2 cellular contexts compared by ENCODE assay signal in the genomic region with DNA sequence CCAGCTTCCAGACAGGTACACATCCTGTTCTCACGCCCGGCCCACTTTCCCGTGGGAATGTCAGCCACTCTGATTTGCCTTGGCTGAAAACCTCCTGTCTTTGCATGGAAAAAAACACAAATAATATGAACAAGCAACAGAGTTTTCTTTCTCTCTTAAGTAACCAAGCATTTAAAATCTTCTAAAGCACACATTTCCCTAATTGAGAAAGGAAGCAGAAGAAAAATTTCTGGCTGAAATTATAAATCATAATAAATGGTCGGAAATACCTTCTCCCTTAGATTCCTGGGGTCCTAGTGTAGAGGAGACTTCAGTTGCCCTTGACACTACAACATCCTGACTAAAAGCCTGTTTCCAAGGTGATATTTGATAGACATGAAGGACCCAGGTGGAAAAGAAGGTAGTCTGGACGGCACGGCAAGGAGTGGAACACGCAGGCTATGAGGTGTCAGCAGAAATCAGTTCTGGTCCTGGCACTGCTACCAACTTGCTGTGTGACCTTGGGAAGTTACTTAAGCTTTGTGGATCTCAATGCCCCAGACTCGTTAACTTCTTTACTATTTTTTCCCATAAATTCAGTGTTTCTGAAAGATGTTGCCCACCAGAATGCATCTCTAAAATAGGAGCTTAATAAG.
TF ChIP-seq lines count a peak whose summit lies in the region.

No MANE protein-coding gene starts in this region.

TF ChIP-seq in SK-N-SH, 30 proteins besides CTCF, POLR2A, EP300 and RAD21 (continued from another document):
- TF ChIP-seq, protein P1, sequence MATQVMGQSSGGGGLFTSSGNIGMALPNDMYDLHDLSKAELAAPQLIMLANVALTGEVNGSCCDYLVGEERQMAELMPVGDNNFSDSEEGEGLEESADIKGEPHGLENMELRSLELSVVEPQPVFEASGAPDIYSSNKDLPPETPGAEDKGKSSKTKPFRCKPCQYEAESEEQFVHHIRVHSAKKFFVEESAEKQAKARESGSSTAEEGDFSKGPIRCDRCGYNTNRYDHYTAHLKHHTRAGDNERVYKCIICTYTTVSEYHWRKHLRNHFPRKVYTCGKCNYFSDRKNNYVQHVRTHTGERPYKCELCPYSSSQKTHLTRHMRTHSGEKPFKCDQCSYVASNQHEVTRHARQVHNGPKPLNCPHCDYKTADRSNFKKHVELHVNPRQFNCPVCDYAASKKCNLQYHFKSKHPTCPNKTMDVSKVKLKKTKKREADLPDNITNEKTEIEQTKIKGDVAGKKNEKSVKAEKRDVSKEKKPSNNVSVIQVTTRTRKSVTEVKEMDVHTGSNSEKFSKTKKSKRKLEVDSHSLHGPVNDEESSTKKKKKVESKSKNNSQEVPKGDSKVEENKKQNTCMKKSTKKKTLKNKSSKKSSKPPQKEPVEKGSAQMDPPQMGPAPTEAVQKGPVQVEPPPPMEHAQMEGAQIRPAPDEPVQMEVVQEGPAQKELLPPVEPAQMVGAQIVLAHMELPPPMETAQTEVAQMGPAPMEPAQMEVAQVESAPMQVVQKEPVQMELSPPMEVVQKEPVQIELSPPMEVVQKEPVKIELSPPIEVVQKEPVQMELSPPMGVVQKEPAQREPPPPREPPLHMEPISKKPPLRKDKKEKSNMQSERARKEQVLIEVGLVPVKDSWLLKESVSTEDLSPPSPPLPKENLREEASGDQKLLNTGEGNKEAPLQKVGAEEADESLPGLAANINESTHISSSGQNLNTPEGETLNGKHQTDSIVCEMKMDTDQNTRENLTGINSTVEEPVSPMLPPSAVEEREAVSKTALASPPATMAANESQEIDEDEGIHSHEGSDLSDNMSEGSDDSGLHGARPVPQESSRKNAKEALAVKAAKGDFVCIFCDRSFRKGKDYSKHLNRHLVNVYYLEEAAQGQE (IDR thresholded peaks at IDR 0.05; ENCODE audit: low read depth, low read length): no peak
- TF ChIP-seq FOSL2 (IDR thresholded peaks at IDR 0.05; ENCODE audit: borderline replicate concordance, low read depth): no peak
- TF ChIP-seq TAF1 (IDR thresholded peaks at IDR 0.05; ENCODE audit: borderline replicate concordance, low read depth, low read length): no peak

TF ChIP-seq in SK-N-SH treated with all-trans-retinoic acid at 6 μM for 48 hours, 23 proteins besides CTCF, POLR2A, EP300 and RAD21 (continued from another document):
- TF ChIP-seq, protein P2, sequence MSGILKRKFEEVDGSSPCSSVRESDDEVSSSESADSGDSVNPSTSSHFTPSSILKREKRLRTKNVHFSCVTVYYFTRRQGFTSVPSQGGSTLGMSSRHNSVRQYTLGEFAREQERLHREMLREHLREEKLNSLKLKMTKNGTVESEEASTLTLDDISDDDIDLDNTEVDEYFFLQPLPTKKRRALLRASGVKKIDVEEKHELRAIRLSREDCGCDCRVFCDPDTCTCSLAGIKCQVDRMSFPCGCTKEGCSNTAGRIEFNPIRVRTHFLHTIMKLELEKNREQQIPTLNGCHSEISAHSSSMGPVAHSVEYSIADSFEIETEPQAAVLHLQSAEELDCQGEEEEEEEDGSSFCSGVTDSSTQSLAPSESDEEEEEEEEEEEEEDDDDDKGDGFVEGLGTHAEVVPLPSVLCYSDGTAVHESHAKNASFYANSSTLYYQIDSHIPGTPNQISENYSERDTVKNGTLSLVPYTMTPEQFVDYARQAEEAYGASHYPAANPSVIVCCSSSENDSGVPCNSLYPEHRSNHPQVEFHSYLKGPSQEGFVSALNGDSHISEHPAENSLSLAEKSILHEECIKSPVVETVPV (CRISPR knock-in tag; IDR thresholded peaks at IDR 0.05): no peak
- no peak for TF ChIP-seq ESRRG (CRISPR knock-in tag; IDR thresholded peaks at IDR 0.05)
TF ChIP-seq in SK-N-SH treated with all-trans-retinoic acid at 6 μM for 48 hours: peak in this region for 0.
